Comparison of ENCODE assay signal across 19 cellular contexts in genomic region chr2:179051250-179051649, GRCh38. TPM values are rescaled to one million over a fixed set of nuclear protein-coding genes. Genes with fewer than 3 reads are reported as not detected.
A peak's percentile ranks its signal among the peaks of the same experiment; 100 is the strongest.
DNase-seq lines count a peak whose midpoint lies in the region; ATAC-seq and TF ChIP-seq lines count a peak whose summit lies in the region.
"Had no signal": no experiment of that assay in that cellular context is flagged by ENCODE, and none has a peak within 500 bp of the region (broad histone marks: within the 10 kb centered on the region; RNA-seq: fewer than 3 reads in every experiment).

No MANE protein-coding gene starts in this region.

- no peaks in the 10 kb centered on the region for H3K79me2 ChIP-seq in DND-41 (ENCODE audit: insufficient read depth, low read length)

- H3K18ac ChIP-seq in neuronal stem cell (ENCODE audit: low read length), result peak overlapping the region; percentile 83

- no peaks in the 10 kb centered on the region for H3K9me3 ChIP-seq in DND-41 (ENCODE audit: insufficient read depth, low read length, severe bottlenecking)
- no peaks in the 10 kb centered on the region for H3K9me3 ChIP-seq in neuronal stem cell (replicated peaks in 1 of 2; ENCODE audit: control insufficient read depth in 2 of 2, insufficient read depth in 1 of 2, low read depth in 1 of 2, low read length in 2 of 2)
- H3K9me3 ChIP-seq: gastroesophageal sphincter had no signal

- H3K27ac Mint-ChIP-seq in CD14-positive monocyte, result no peak overlapping the region
- H3K27ac Mint-ChIP-seq: activated T-cell treated with anti-CD3 and anti-CD28 coated beads, Interleukin-2, amount 50 U/mL, for 24 hours had no signal

- no peak overlapping the region for H4K8ac ChIP-seq in neuronal stem cell (ENCODE audit: low read depth, low read length)

- no peak overlapping the region for H3K23ac ChIP-seq in neuronal stem cell (ENCODE audit: low read depth, low read length, poor library complexity)

- H3K4me3 ChIP-seq in DND-41 (ENCODE audit: low read depth in 1 of 2, low read length in 2 of 2), result no peak overlapping the region
- no peak overlapping the region for H3K4me3 ChIP-seq in neuronal stem cell (ENCODE audit: low read length in 2 of 2)
- H3K4me3 ChIP-seq: gastroesophageal sphincter had no signal

- H3K4me3 Mint-ChIP-seq in CD14-positive monocyte, result no peak overlapping the region
- H3K4me3 Mint-ChIP-seq: activated T-cell treated with anti-CD3 and anti-CD28 coated beads, Interleukin-2, amount 50 U/mL, for 24 hours had no signal

- no peaks in the 10 kb centered on the region for H3K27me3 ChIP-seq in DND-41 (ENCODE audit: insufficient read depth, low read length, poor library complexity)
- H3K27me3 ChIP-seq in neuronal stem cell (ENCODE audit: control insufficient read depth in 3 of 3, insufficient read depth in 3 of 3, low read depth in 1 of 3, low read length in 3 of 3), result no peaks in the 10 kb centered on the region
- H3K27me3 ChIP-seq: brain microvascular endothelial cell, gastroesophageal sphincter had no signal

- H2AK5ac ChIP-seq in neuronal stem cell (ENCODE audit: low read depth, low read length), result no peak overlapping the region

- H3K27me3 Mint-ChIP-seq in CD14-positive monocyte (ENCODE audit: low read depth in 3 of 3), result peaks cover 0 to 4% (median 2%) of the 10 kb centered on the region in 3 donors
- H3K27me3 Mint-ChIP-seq: activated naive CD4-positive, alpha-beta T cell treated with anti-CD3 and anti-CD28 coated beads, Interleukin-2, amount 50 U/mL, for 24 hours; activated T-cell treated with anti-CD3 and anti-CD28 coated beads, Interleukin-2, amount 50 U/mL, for 24 hours had no signal

- no peak overlapping the region for H2BK15ac ChIP-seq in neuronal stem cell (ENCODE audit: low read length)

- ATAC-seq in DND-41 (ENCODE audit: insufficient read depth, low read depth) (peak; percentile 29; the same call in 1 of the 3 replicates), left ventricle myocardium superior (peak; percentile 13), esophagus mucosa (no peak)
- ATAC-seq: gastroesophageal sphincter had no signal

- H2BK120ac ChIP-seq in neuronal stem cell (ENCODE audit: low read depth, low read length), result no peak overlapping the region

- no peaks in the 10 kb centered on the region for H3K79me1 ChIP-seq in neuronal stem cell (ENCODE audit: low read depth, low read length)

- intact Hi-C loops in left ventricle myocardium superior (cut with micrococcal nuclease), result no loop called here
- intact Hi-C loops in CD14-positive monocyte (cut with micrococcal nuclease), result no loop called here

- no peak for DNase-seq in DND-41
- peak; percentile 23 for DNase-seq in NCI-H460 (ENCODE audit: extremely low read depth, low read depth)
- DNase-seq in left ventricle myocardium superior, result no peak
- no peak for DNase-seq in neuronal stem cell (ENCODE audit: low spot score)
- no peak for DNase-seq in anterior cingulate cortex (lab: John Stamatoyannopoulos, UW)
- DNase-seq in KG1 (lab: John Stamatoyannopoulos, UW), result no peak
- no peak for DNase-seq in CD14-positive monocyte (ENCODE audit: low spot score)
- DNase-seq: activated CD4-positive, alpha-beta T cell treated with anti-CD3 and anti-CD28 coated beads, Interleukin-2, amount 50 U/mL, for 48 hours; activated T-cell treated with anti-CD3 and anti-CD28 coated beads, Interleukin-2, amount 50 U/mL, for 24 hours; brain microvascular endothelial cell; COR-L47; NCI-H1048; NCI-H526 treated with DMSO at 0.1 percent for 48 hours; nucleus accumbens; stimulated activated CD4-positive, alpha-beta T cell treated with anti-CD3 and anti-CD28 coated beads, Interleukin-2, amount 100 ng/mL, for 48 hours had no signal

- H2AFZ ChIP-seq in DND-41 (ENCODE audit: low read depth, low read length), result no peak overlapping the region
- no peak overlapping the region for H2AFZ ChIP-seq in neuronal stem cell (ENCODE audit: low read length)

- no peak overlapping the region for H3K4ac ChIP-seq in neuronal stem cell (ENCODE audit: low read length)

- H4K20me1 ChIP-seq in DND-41 (ENCODE audit: insufficient read depth, low read length), result no peaks in the 10 kb centered on the region

- peak overlapping the region; percentile 73 for H2BK12ac ChIP-seq in neuronal stem cell (ENCODE audit: low read length)

- H4K91ac ChIP-seq in neuronal stem cell (ENCODE audit: low read depth, low read length, poor library complexity), result no peak overlapping the region

- no peak overlapping the region for H3K14ac ChIP-seq in neuronal stem cell (ENCODE audit: low read length)

- H3K4me1 ChIP-seq in DND-41 (ENCODE audit: insufficient read depth, low read length), result peaks cover 4% of the 10 kb centered on the region; the same call in 1 of the 2 replicates
- peaks cover 0 to 23% of the 10 kb centered on the region in 2 donors for H3K4me1 ChIP-seq in neuronal stem cell (ENCODE audit: control insufficient read depth in 2 of 2, insufficient read depth in 1 of 2, low read depth in 1 of 2, low read length in 2 of 2)

- H3K36me3 Mint-ChIP-seq in CD14-positive monocyte, result no peaks in the 10 kb centered on the region

- H3K36me3 ChIP-seq in DND-41 (ENCODE audit: insufficient read depth, low read length) (no peaks in the 10 kb centered on the region), neuronal stem cell (replicated peaks in 1 of 2; ENCODE audit: control insufficient read depth in 2 of 2, insufficient read depth in 2 of 2, low read length in 2 of 2) (no peaks in the 10 kb centered on the region)
- H3K36me3 ChIP-seq: brain microvascular endothelial cell, gastroesophageal sphincter had no signal

- peaks cover 0 to 2% (median 0%) of the 10 kb centered on the region in 7 donors for H3K9me3 Mint-ChIP-seq in CD14-positive monocyte
- H3K9me3 Mint-ChIP-seq: activated naive CD4-positive, alpha-beta T cell treated with anti-CD3 and anti-CD28 coated beads, Interleukin-2, amount 50 U/mL, for 24 hours; activated T-cell treated with anti-CD3 and anti-CD28 coated beads, Interleukin-2, amount 50 U/mL, for 24 hours had no signal

- no peak for TF ChIP-seq CTCF in DND-41 (IDR thresholded peaks at IDR 0.05; ENCODE audit: borderline replicate concordance, extremely low read depth, low read length, poor library complexity, severe bottlenecking)
- TF ChIP-seq CTCF in CD14-positive monocyte (IDR thresholded peaks at IDR 0.05), result no peak

- no peak overlapping the region for H2BK5ac ChIP-seq in neuronal stem cell (ENCODE audit: low read length)

- H3K4me2 ChIP-seq in DND-41 (ENCODE audit: insufficient read depth, low read length), result no peak overlapping the region
- H3K4me2 ChIP-seq in neuronal stem cell (ENCODE audit: insufficient read depth, low read length, poor library complexity, severe bottlenecking), result no peak overlapping the region

- H3K4me1 Mint-ChIP-seq in CD14-positive monocyte, result peaks cover 15% of the 10 kb centered on the region

- no peak overlapping the region for H3K27ac ChIP-seq in DND-41 (ENCODE audit: low read length)
- H3K27ac ChIP-seq in neuronal stem cell (replicated peaks; ENCODE audit: low read length), result no peak overlapping the region
- H3K27ac ChIP-seq: brain microvascular endothelial cell, epithelial cell of prostate had no signal

- no CpG with 5 or more reads among the region's 4 CpGs for WGBS in neuronal stem cell (ENCODE audit: extremely low coverage in 2 of 2, insufficient read length in 2 of 2, insufficient replicate concordance in 1 of 2), 2 donors

- no peak overlapping the region for H3K9ac ChIP-seq in DND-41 (ENCODE audit: low read depth, low read length)
- no peak overlapping the region for H3K9ac ChIP-seq in neuronal stem cell (ENCODE audit: low read depth, low read length, poor library complexity)

RNA-seq across cellular contexts. Expression of gene CCDC141, which starts 1.3 kb away (rescaled TPM):
- 2.4 and 4.0 TPM in 2 replicates for total RNA-seq in NCI-H460 (2014; rRNA removed; shearing (Covaris generic))
- 1.3 and 2.1 TPM in 2 replicates for polyA plus RNA-seq in NCI-H460 (2014; cell fraction: nucleus; rRNA removed)
- total RNA-seq in left ventricle myocardium superior, result 139 TPM
- polyA plus RNA-seq in neuronal stem cell (2013, experiment 1 of 2), result 0.17 TPM
- polyA plus RNA-seq in neuronal stem cell (2013, experiment 2 of 2), result 0.18 TPM
- polyA plus RNA-seq in CD14-positive monocyte, result not detected
- total RNA-seq in esophagus mucosa, result 0.28 TPM

Comparison
In these comparisons a context has a peak if more than half of its experiments do, and no peak if none do; other contexts are left out.
1. RNA of gene CCDC141, which starts 1.3 kb away (total RNA-seq): 139 TPM in left ventricle myocardium superior (single experiment); 2.4 to 4.0 TPM in NCI-H460 and 0.28 TPM in esophagus mucosa (single experiment); every median in the first group is over 10 times any median in the second.